Comparison of ENCODE assay signal across 14 cellular contexts in the genomic region with DNA sequence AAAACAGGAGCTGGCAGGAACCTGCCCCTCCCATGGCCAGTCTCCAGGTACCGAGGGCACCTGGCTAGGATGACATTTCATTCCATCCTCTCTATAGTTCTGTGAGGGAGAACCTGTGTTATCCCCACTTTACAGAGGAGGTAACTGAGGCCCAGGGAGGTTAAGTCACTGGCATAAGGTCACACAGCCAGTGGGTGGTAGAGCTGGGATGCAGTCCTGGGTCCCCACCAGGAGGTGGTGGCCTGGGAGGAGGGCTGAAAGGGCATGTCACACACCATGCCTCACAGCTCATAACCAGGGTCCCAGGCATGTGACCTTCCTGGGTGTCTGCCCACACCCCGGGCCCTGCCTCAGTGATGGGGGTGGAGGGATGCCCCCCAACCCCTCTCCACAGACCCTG.
DNase-seq lines count a peak whose midpoint lies in the region; ATAC-seq, FAIRE-seq and TF ChIP-seq lines count a peak whose summit lies in the region.
"Had no signal": no experiment of that assay in that cellular context is flagged by ENCODE, and none has a peak within 500 bp of the region (broad histone marks: within the 10 kb centered on the region; RNA-seq: fewer than 3 reads in every experiment).

No MANE protein-coding gene starts in this region.

- peaks cover 67% of the 10 kb centered on the region for H4K20me1 ChIP-seq in IMR-90 (ENCODE audit: insufficient read depth, low read length)

- H2AK9ac ChIP-seq in IMR-90 (replicated peaks; ENCODE audit: low read depth, low read length, poor library complexity): no peak overlapping the region

- H2BK5ac ChIP-seq in IMR-90 (ENCODE audit: low read depth, low read length, poor library complexity, severe bottlenecking): peak overlapping the region; percentile 46

- peak overlapping the region; percentile 24; the same call in 1 of the 2 replicates for H3K18ac ChIP-seq in IMR-90 (ENCODE audit: low read depth, low read length)

- H3K56ac ChIP-seq in IMR-90 (ENCODE audit: extremely low read depth, insufficient read depth, low read length): no peak overlapping the region

- DNase-seq in IMR-90 (no peak), ascending aorta (ENCODE audit: low spot score in 2 of 2) (no peak), lower lobe of right lung (no peak), tibial artery (no peak), H54 (ENCODE audit: insufficient read length, low spot score) (no peak)
- DNase-seq: activated CD4-positive, alpha-beta T cell treated with anti-CD3 and anti-CD28 coated beads, Interleukin-2, amount 10 ng/mL, durations not matched to agents 7 days and 5 days; activated naive CD4-positive, alpha-beta T cell; COR-L47; effector memory CD8-positive, alpha-beta T cell; naive thymus-derived CD8-positive, alpha-beta T cell; NCI-H510A treated with DMSO at 0.1 percent for 48 hours; spleen had no signal

- H3K36me3 ChIP-seq in IMR-90 (ENCODE audit: control insufficient read depth, insufficient read depth, low read length): peaks cover 57% of the 10 kb centered on the region
- peaks cover 2 to 18% of the 10 kb centered on the region in 2 donors for H3K36me3 ChIP-seq in ascending aorta
- peaks cover 43% of the 10 kb centered on the region for H3K36me3 ChIP-seq in lower lobe of right lung
- H3K36me3 ChIP-seq in tibial artery: peaks cover 0 to 40% (median 0%) of the 10 kb centered on the region in 3 donors

- CTCF ChIA-PET in IMR-90 (lab: Yijun Ruan, JAX): no interaction called here

- no CpG with 5 or more reads among the region's 2 CpGs for WGBS in IMR-90 (ENCODE audit: extremely low coverage in 2 of 2, insufficient read length in 1 of 2), 2 experiments

- H3K9me1 ChIP-seq in IMR-90 (ENCODE audit: insufficient read depth, low read length): peaks cover 25% of the 10 kb centered on the region

- H4K91ac ChIP-seq in IMR-90 (ENCODE audit: insufficient read depth, low read depth, low read length): no peak overlapping the region

- in situ Hi-C loops in IMR-90 (cut with MboI; ENCODE audit: low sequenced_read_pairs): no loop called here

- FAIRE-seq in H54 (lab: Jason Lieb, UNC): no peak

- POLR2A ChIA-PET in IMR-90 (lab: Charles Lee; ENCODE audit: unreplicated experiment): no interaction called here

- TF ChIP-seq POLR2A in IMR-90 (IDR thresholded peaks at IDR 0.05; ENCODE audit: low read depth, low read length) (no peak), H54 (IDR thresholded peaks at IDR 0.05; ENCODE audit: low read depth, low read length) (no peak)

- no peaks in the 10 kb centered on the region for H3K27me3 ChIP-seq in IMR-90 (ENCODE audit: control insufficient read depth, insufficient read depth, low read length)
- no peaks in the 10 kb centered on the region for H3K27me3 ChIP-seq in ascending aorta
- H3K27me3 ChIP-seq in lower lobe of right lung (ENCODE audit: low read depth): no peaks in the 10 kb centered on the region
- no peaks in the 10 kb centered on the region for H3K27me3 ChIP-seq in tibial artery
- H3K27me3 ChIP-seq: spleen had no signal

- peak overlapping the region; percentile 35; the same call in 1 of the 2 replicates for H4K5ac ChIP-seq in IMR-90 (ENCODE audit: low read depth, low read length)

- no peak overlapping the region for H2BK15ac ChIP-seq in IMR-90 (ENCODE audit: low read depth, low read length)

- peak overlapping the region in 1 of 2 experiments; percentile 9; a peak in 1 of 4 replicates for H4K8ac ChIP-seq in IMR-90 (ENCODE audit: low read depth in 2 of 2, low read length in 2 of 2)

- no peak overlapping the region for H3K23ac ChIP-seq in IMR-90 (ENCODE audit: low read depth, low read length)

- H3K4ac ChIP-seq in IMR-90 (ENCODE audit: low read depth, low read length): peak overlapping the region; percentile 63

- ATAC-seq in IMR-90 (ENCODE audit: low read depth) (peak; percentile 2; the same call in 1 of the 2 replicates), lower lobe of right lung (no peak), GM19395 (IDR thresholded peaks at IDR 0.05; ENCODE audit: unreplicated experiment) (no peak)
- no peak for ATAC-seq in activated CD4-positive, CD25-positive, alpha-beta regulatory T cell treated with anti-CD3 and anti-CD28 coated beads, Interleukin-2, amount 50 U/mL, for 24 hours
- ATAC-seq: effector memory CD8-positive, alpha-beta T cell; naive thymus-derived CD8-positive, alpha-beta T cell had no signal

- no peaks in the 10 kb centered on the region for H3K9me3 ChIP-seq in IMR-90 (ENCODE audit: control insufficient read depth, insufficient read depth, low read length)
- no peaks in the 10 kb centered on the region for H3K9me3 ChIP-seq in ascending aorta
- H3K9me3 ChIP-seq in lower lobe of right lung: no peaks in the 10 kb centered on the region
- H3K9me3 ChIP-seq in tibial artery: no peaks in the 10 kb centered on the region
- H3K9me3 ChIP-seq: spleen had no signal

- H3K27ac ChIP-seq in IMR-90 (ENCODE audit: insufficient read depth, low read length) (peak overlapping the region; percentile 80; the same call in 1 of the 2 replicates), ascending aorta (peak overlapping the region; percentile 59 to 82), lower lobe of right lung (peak overlapping the region; percentile 65), tibial artery (peak overlapping the region; percentile 56 to 77)

- H2BK120ac ChIP-seq in IMR-90 (ENCODE audit: low read depth, low read length): peak overlapping the region; percentile 26; the same call in 1 of the 2 replicates

- intact Hi-C loops in IMR-90 (cut with micrococcal nuclease) (no loop called here), ascending aorta (cut with DNase I) (no loop called here), lower lobe of right lung (cut with DNase I) (no loop called here), tibial artery (cut with DNase I; ENCODE audit: low total_unique reads) (no loop called here)

- no peak overlapping the region for H2AFZ ChIP-seq in IMR-90 (replicated peaks; ENCODE audit: low read length, poor library complexity)

- 0 out of 2 replicates have a peak overlapping the region, but pooled peaks have one; percentile 13 for H3K14ac ChIP-seq in IMR-90 (replicated peaks; ENCODE audit: low read depth, low read length)

- no peak for TF ChIP-seq RAD21 in IMR-90 (IDR thresholded peaks at IDR 0.05; ENCODE audit: low read length)

- BruUV-seq in IMR-90 (replicated peaks; lab: Mats Ljungman, UMichigan): no TSS peak

- H2AK5ac ChIP-seq in IMR-90 (ENCODE audit: low read depth, low read length): peak overlapping the region; percentile 89

- no peak overlapping the region for H2BK20ac ChIP-seq in IMR-90 (ENCODE audit: low read depth, low read length)

- no peak overlapping the region; the same call in 1 of the 2 replicates for H3K4me2 ChIP-seq in IMR-90 (ENCODE audit: low read depth, low read length)

- peaks cover 50% of the 10 kb centered on the region for H3K4me1 ChIP-seq in IMR-90 (ENCODE audit: control insufficient read depth, insufficient read depth, low read length)
- H3K4me1 ChIP-seq in ascending aorta: peaks cover 8 to 54% of the 10 kb centered on the region in 2 donors
- peaks cover 71% of the 10 kb centered on the region for H3K4me1 ChIP-seq in lower lobe of right lung
- peaks cover 8 to 73% (median 44%) of the 10 kb centered on the region in 4 donors for H3K4me1 ChIP-seq in tibial artery

- dilution Hi-C loops in IMR-90 (cut with HindIII; ENCODE audit: low sequenced_read_pairs, unreplicated experiment): no loop called here

- no peak overlapping the region for H3K9ac ChIP-seq in IMR-90 (ENCODE audit: low read depth, low read length)

- H3K79me1 ChIP-seq in IMR-90 (ENCODE audit: low read depth in 1 of 2, low read length in 2 of 2): peaks cover 25 to 90% of the 10 kb centered on the region in 2 experiments

- TF ChIP-seq CTCF in IMR-90 (conservative IDR thresholded peaks at IDR 0.05; ENCODE audit: low read depth, low read length): no peak
- no peak for TF ChIP-seq CTCF in ascending aorta (IDR thresholded peaks at IDR 0.05)
- no peak for TF ChIP-seq CTCF in lower lobe of right lung (IDR thresholded peaks at IDR 0.05)
- TF ChIP-seq CTCF in tibial artery (IDR thresholded peaks at IDR 0.05): no peak

- H3K4me3 ChIP-seq in IMR-90 (ENCODE audit: insufficient read depth, low read depth, low read length) (no peak overlapping the region), ascending aorta (no peak overlapping the region), lower lobe of right lung (no peak overlapping the region), tibial artery (no peak overlapping the region)
- H3K4me3 ChIP-seq: spleen had no signal

TF ChIP-seq in IMR-90, 13 proteins besides CTCF, POLR2A, EP300 and RAD21:
- TF ChIP-seq MAFK (IDR thresholded peaks at IDR 0.05; ENCODE audit: low read depth, low read length): no peak
- no peak for TF ChIP-seq FOS (IDR thresholded peaks at IDR 0.05; ENCODE audit: low read depth, low read length)
- TF ChIP-seq SMC3 (IDR thresholded peaks at IDR 0.05; ENCODE audit: low read depth, low read length): no peak
- no peak for TF ChIP-seq MXI1 (IDR thresholded peaks at IDR 0.05; ENCODE audit: borderline replicate concordance, low read depth, low read length)
- no peak for TF ChIP-seq CEBPB (IDR thresholded peaks at IDR 0.05; ENCODE audit: low read depth, low read length)
- no peak for TF ChIP-seq RFX5 (IDR thresholded peaks at IDR 0.05; ENCODE audit: low read depth, low read length)
- TF ChIP-seq MAZ (IDR thresholded peaks at IDR 0.05; ENCODE audit: borderline replicate concordance, low read depth, low read length): no peak
